ENCODE assay signal across 25 cellular contexts in genomic region chr11:15654397-15654915, GRCh38.
"Had no signal": no experiment of that assay in that cellular context is flagged by ENCODE, and none has a peak within 500 bp of the region (broad histone marks: within the 10 kb centered on the region; RNA-seq: fewer than 3 reads in every experiment).

No MANE protein-coding gene starts in this region.

- FAIRE-seq: endothelial cell of umbilical vein, frontal cortex, TTC549, urothelium cell line had no signal

- H3K4me3 ChIP-seq: esophagus muscularis mucosa, right lobe of liver, skin epidermis, stomach, transverse colon had no signal

- H3K9me3 ChIP-seq: esophagus muscularis mucosa, right lobe of liver, stomach, transverse colon had no signal

- ATAC-seq: activated naive CD4-positive, alpha-beta T cell treated with anti-CD3 and anti-CD28 coated beads, Interleukin-2, amount 50 U/mL, for 72 hours; activated T-helper 17 cell treated with anti-CD3 and anti-CD28 coated beads, Interleukin-2, amount 50 U/mL, for 72 hours; left colon; stimulated activated effector memory CD8-positive, alpha-beta T cell treated with anti-CD3 and anti-CD28 coated beads, Interleukin-12 subunit alpha, Interleukin-12 subunit beta, amount 100 ng/mL, for 72 hours had no signal

- DNase-seq: activated CD4-positive, alpha-beta T cell treated with anti-CD3 and anti-CD28 coated beads for 1 hour; activated CD4-positive, alpha-beta T cell treated with anti-CD3 and anti-CD28 coated beads, Interleukin-2, amount 50 U/mL, for 1 hour; activated CD8-positive, alpha-beta memory T cell treated with anti-CD3 and anti-CD28 coated beads, Interleukin-2, amount 50 U/mL, for 4 hours; activated T-cell treated with anti-CD3 and anti-CD28 coated beads, Interleukin-2, amount 50 U/mL, for 24 hours; aorta; effector CD8-positive, alpha-beta T cell; glutamatergic neuron; hippocampal formation; left colon; nephron progenitor cell; occipital lobe; posterior cingulate gyrus; stimulated activated CD4-positive, alpha-beta T cell treated with anti-CD3 and anti-CD28 coated beads, Interleukin-2, amount 100 ng/mL, for 24 hours; stomach; transverse colon had no signal

- H3K27ac ChIP-seq: esophagus muscularis mucosa, right lobe of liver, skin epidermis, stomach, transverse colon had no signal

- H3K27me3 ChIP-seq: esophagus muscularis mucosa, right lobe of liver had no signal

- H3K36me3 ChIP-seq: esophagus muscularis mucosa, right lobe of liver, stomach, transverse colon had no signal
